Comparison of ENCODE assay signal across 27 cellular contexts in the genomic region with DNA sequence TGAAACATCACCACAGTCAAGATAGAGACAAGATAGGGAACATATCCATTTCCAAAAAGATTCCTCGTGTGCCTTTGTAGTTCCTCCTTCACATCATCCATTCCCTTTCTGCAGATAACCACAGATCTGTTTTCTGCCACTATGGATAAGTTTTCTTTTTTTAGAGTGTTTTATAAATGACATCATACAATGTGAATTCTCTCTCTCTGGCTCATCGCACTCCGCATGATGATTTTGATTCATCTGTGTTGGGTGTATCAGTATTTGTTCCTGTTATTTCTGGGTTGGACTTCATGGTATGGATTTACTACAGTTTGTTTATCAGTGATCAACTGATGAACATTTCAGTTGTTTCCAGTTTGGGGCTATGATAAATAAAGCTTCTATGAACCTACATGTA. TPM values are rescaled to one million over a fixed set of nuclear protein-coding genes. Genes with fewer than 3 reads are reported as not detected.
DNase-seq lines count a peak whose midpoint lies in the region; ATAC-seq, FAIRE-seq and TF ChIP-seq lines count a peak whose summit lies in the region.
"Had no signal": no experiment of that assay in that cellular context is flagged by ENCODE, and none has a peak within 500 bp of the region (broad histone marks: within the 10 kb centered on the region; RNA-seq: fewer than 3 reads in every experiment).

No MANE protein-coding gene starts in this region.

- dilution Hi-C loops in IMR-90 (cut with HindIII; ENCODE audit: low sequenced_read_pairs, unreplicated experiment): no loop called here

- no peak overlapping the region for H3K9ac ChIP-seq in IMR-90 (ENCODE audit: low read depth, low read length)
- H3K9ac ChIP-seq: KMS-11, neural progenitor cell had no signal

- no peaks in the 10 kb centered on the region for H3K9me3 ChIP-seq in IMR-90 (ENCODE audit: control insufficient read depth, insufficient read depth, low read length)
- no peaks in the 10 kb centered on the region for H3K9me3 ChIP-seq in small intestine (ENCODE audit: control insufficient read depth, low read depth)
- H3K9me3 ChIP-seq: BE2C had no signal

- no peak overlapping the region for H2AK5ac ChIP-seq in IMR-90 (ENCODE audit: low read depth, low read length)

- H2BK20ac ChIP-seq in IMR-90 (ENCODE audit: low read depth, low read length): no peak overlapping the region

- H4K8ac ChIP-seq in IMR-90 (ENCODE audit: low read depth in 2 of 2, low read length in 2 of 2): no peak overlapping the region

- in situ Hi-C loops in IMR-90 (cut with MboI; ENCODE audit: low sequenced_read_pairs): no loop called here
- in situ Hi-C loops in brain microvascular endothelial cell (cut with HindIII; ENCODE audit: low pct_ligation_motif_present, low sequenced_read_pairs): no loop called here

- no peak overlapping the region for H2AK9ac ChIP-seq in IMR-90 (replicated peaks; ENCODE audit: low read depth, low read length, poor library complexity)

- H3K4me1 ChIP-seq in IMR-90 (ENCODE audit: control insufficient read depth, insufficient read depth, low read length): peaks cover 10% of the 10 kb centered on the region
- H3K4me1 ChIP-seq in small intestine (ENCODE audit: control insufficient read depth in 2 of 2, insufficient read depth in 1 of 2, low read depth in 1 of 2, low read length in 1 of 2): no peaks in the 10 kb centered on the region
- H3K4me1 ChIP-seq: BE2C, neural progenitor cell had no signal

- H3K27ac ChIP-seq in IMR-90 (ENCODE audit: insufficient read depth, low read length): no peak overlapping the region
- H3K27ac ChIP-seq in brain microvascular endothelial cell: no peak overlapping the region
- H3K27ac ChIP-seq in small intestine (ENCODE audit: low read depth in 1 of 2, low read length in 1 of 2): no peak overlapping the region
- H3K27ac ChIP-seq: KMS-11, neural progenitor cell had no signal

- H3K27me3 ChIP-seq in IMR-90 (ENCODE audit: control insufficient read depth, insufficient read depth, low read length) (no peaks in the 10 kb centered on the region), brain microvascular endothelial cell (replicated peaks) (no peaks in the 10 kb centered on the region), small intestine (ENCODE audit: control insufficient read depth in 2 of 2, insufficient read depth in 2 of 2, low read length in 2 of 2) (no peaks in the 10 kb centered on the region)
- H3K27me3 ChIP-seq: BE2C, neural progenitor cell had no signal

- H2BK120ac ChIP-seq in IMR-90 (ENCODE audit: low read depth, low read length): no peak overlapping the region

- no peak overlapping the region for H4K91ac ChIP-seq in IMR-90 (ENCODE audit: insufficient read depth, low read depth, low read length)

- H3K14ac ChIP-seq in IMR-90 (replicated peaks; ENCODE audit: low read depth, low read length): no peak overlapping the region

- no peak for TF ChIP-seq POLR2A in IMR-90 (IDR thresholded peaks at IDR 0.05; ENCODE audit: low read depth, low read length)

- H3K4me3 ChIP-seq in IMR-90 (ENCODE audit: insufficient read depth, low read depth, low read length) (no peak overlapping the region), brain microvascular endothelial cell (ENCODE audit: low read depth, low read length) (no peak overlapping the region), small intestine (ENCODE audit: low read depth in 1 of 2, low read length in 2 of 2) (no peak overlapping the region)
- H3K4me3 ChIP-seq: neural progenitor cell had no signal

- POLR2A ChIA-PET in IMR-90 (lab: Charles Lee; ENCODE audit: unreplicated experiment): no interaction called here

- H4K5ac ChIP-seq in IMR-90 (ENCODE audit: low read depth, low read length): no peak overlapping the region

- 0 out of 4 replicates have a peak, but pooled peaks cover 0 to 4% of the 10 kb centered on the region in 2 experiments for H3K79me1 ChIP-seq in IMR-90 (ENCODE audit: low read depth in 1 of 2, low read length in 2 of 2)

- H3K18ac ChIP-seq in IMR-90 (ENCODE audit: low read depth, low read length): no peak overlapping the region

- peak overlapping the region; percentile 50 for H2BK5ac ChIP-seq in IMR-90 (ENCODE audit: low read depth, low read length, poor library complexity, severe bottlenecking)

- H3K36me3 ChIP-seq in IMR-90 (ENCODE audit: control insufficient read depth, insufficient read depth, low read length) (no peaks in the 10 kb centered on the region), brain microvascular endothelial cell (replicated peaks) (no peaks in the 10 kb centered on the region), small intestine (ENCODE audit: control insufficient read depth in 2 of 2, insufficient read depth in 2 of 2, low read length in 2 of 2) (no peaks in the 10 kb centered on the region)
- H3K36me3 ChIP-seq: neural progenitor cell had no signal

- CTCF ChIA-PET in IMR-90 (lab: Yijun Ruan, JAX): no interaction called here

- no peak overlapping the region; the same call in 1 of the 2 replicates for H3K4me2 ChIP-seq in IMR-90 (ENCODE audit: low read depth, low read length)
- H3K4me2 ChIP-seq: KMS-11, neural progenitor cell had no signal

- no peak for FAIRE-seq in small intestine (lab: Jason Lieb, UNC)
- FAIRE-seq: A204.1, endothelial cell of umbilical vein, GM18507, H1, keratinocyte, RCC 7860 had no signal

- DNase-seq in AG08395 (ENCODE audit: low spot score) (peak; percentile 22), IMR-90 (peak; percentile 73), brain microvascular endothelial cell (peak; percentile 40), glomerular visceral epithelial cell (ENCODE audit: extremely low spot score) (peak; percentile 7), NCI-H1417 treated with DMSO at 0.1 percent for 48 hours (lab: John Stamatoyannopoulos, UW) (no peak), small intestine (no peak), NCI-H1694 (lab: John Stamatoyannopoulos, UW) (no peak)
- DNase-seq: activated CD4-positive, alpha-beta T cell treated with anti-CD3 and anti-CD28 coated beads for 48 hours; activated naive CD4-positive, alpha-beta T cell treated with anti-CD3 and anti-CD28 coated beads, Interleukin-2, amount 50 U/mL, for 16 hours; BE2C; cerebellar nuclear complex; DMS153; GF-D8; NCI-H146; NCI-H524; NK-92 treated with Interleukin-12 subunit alpha and Interleukin-12 subunit beta, amount 100 ng/mL, for 24 hours; stimulated activated CD8-positive, alpha-beta memory T cell treated with anti-CD3 and anti-CD28 coated beads, Interleukin-4, amount 100 ng/mL, for 48 hours; T-helper 17 cell had no signal

- no peak overlapping the region for H3K56ac ChIP-seq in IMR-90 (ENCODE audit: extremely low read depth, insufficient read depth, low read length)

- peaks cover 10% of the 10 kb centered on the region for H3K9me1 ChIP-seq in IMR-90 (ENCODE audit: insufficient read depth, low read length)

- H3K4ac ChIP-seq in IMR-90 (ENCODE audit: low read depth, low read length): no peak overlapping the region

- TF ChIP-seq RAD21 in IMR-90 (IDR thresholded peaks at IDR 0.05; ENCODE audit: low read length): no peak

- peak; percentile 69 for ATAC-seq in IMR-90 (ENCODE audit: low read depth)
- ATAC-seq in HG02981 (IDR thresholded peaks at IDR 0.05; ENCODE audit: unreplicated experiment): no peak
- ATAC-seq: T-helper 17 cell had no signal

- TF ChIP-seq CTCF in IMR-90 (conservative IDR thresholded peaks at IDR 0.05; ENCODE audit: low read depth, low read length) (no peak), brain microvascular endothelial cell (IDR thresholded peaks at IDR 0.05; ENCODE audit: low read depth, low read length, missing control alignments) (no peak)

- no CpG with 5 or more reads among the region's 3 CpGs for WGBS in IMR-90 (ENCODE audit: extremely low coverage in 2 of 2, insufficient read length in 1 of 2), 2 experiments
- WGBS in small intestine, 3 donors: 73 to 88% (median 77%) methylated on average over 3 of the region's 3 CpGs

- no peak overlapping the region; the same call in 2 of the 3 replicates for H2BK15ac ChIP-seq in IMR-90 (ENCODE audit: low read depth, low read length)

- no TSS peak for BruUV-seq in IMR-90 (replicated peaks; lab: Mats Ljungman, UMichigan)

- no peak overlapping the region for H3K23ac ChIP-seq in IMR-90 (ENCODE audit: low read depth, low read length)

- H2AFZ ChIP-seq in IMR-90 (replicated peaks; ENCODE audit: low read length, poor library complexity): no peak overlapping the region
- H2AFZ ChIP-seq: neural progenitor cell had no signal

- H4K20me1 ChIP-seq in IMR-90 (ENCODE audit: insufficient read depth, low read length): no peaks in the 10 kb centered on the region

- intact Hi-C loops in IMR-90 (cut with micrococcal nuclease): no loop called here

TF ChIP-seq in IMR-90, 13 proteins besides CTCF, POLR2A, EP300 and RAD21 (continues in another document):
- TF ChIP-seq MAFK (IDR thresholded peaks at IDR 0.05; ENCODE audit: low read depth, low read length) (no peak), CHD1 (IDR thresholded peaks at IDR 0.05; ENCODE audit: low read depth, low read length) (no peak), BHLHE40 (IDR thresholded peaks at IDR 0.05; ENCODE audit: low read depth, low read length) (no peak), MAZ (IDR thresholded peaks at IDR 0.05; ENCODE audit: borderline replicate concordance, low read depth, low read length) (no peak), CEBPB (IDR thresholded peaks at IDR 0.05; ENCODE audit: low read depth, low read length) (no peak), FOS (IDR thresholded peaks at IDR 0.05; ENCODE audit: low read depth, low read length) (no peak), MXI1 (IDR thresholded peaks at IDR 0.05; ENCODE audit: borderline replicate concordance, low read depth, low read length) (no peak), RFX5 (IDR thresholded peaks at IDR 0.05; ENCODE audit: low read depth, low read length) (no peak), SMC3 (IDR thresholded peaks at IDR 0.05; ENCODE audit: low read depth, low read length) (no peak), NFE2L2 (IDR thresholded peaks at IDR 0.05; ENCODE audit: low read depth, low read length) (no peak)
- TF ChIP-seq, protein P1, sequence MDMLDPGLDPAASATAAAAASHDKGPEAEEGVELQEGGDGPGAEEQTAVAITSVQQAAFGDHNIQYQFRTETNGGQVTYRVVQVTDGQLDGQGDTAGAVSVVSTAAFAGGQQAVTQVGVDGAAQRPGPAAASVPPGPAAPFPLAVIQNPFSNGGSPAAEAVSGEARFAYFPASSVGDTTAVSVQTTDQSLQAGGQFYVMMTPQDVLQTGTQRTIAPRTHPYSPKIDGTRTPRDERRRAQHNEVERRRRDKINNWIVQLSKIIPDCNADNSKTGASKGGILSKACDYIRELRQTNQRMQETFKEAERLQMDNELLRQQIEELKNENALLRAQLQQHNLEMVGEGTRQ (IDR thresholded peaks at IDR 0.05; ENCODE audit: low read depth, low read length): no peak

RNA-seq across cellular contexts. Expression of gene ANXA3, which starts 23.2 kb away (rescaled TPM):
- total RNA-seq in IMR-90 (2012; rRNA removed): 5.0 and 5.3 TPM in 2 replicates
- polyA plus RNA-seq in IMR-90 (2012; rRNA removed) (4.2 and 4.8 TPM in 2 replicates), small intestine (10 to 100 TPM; 17.5 to 64.6 (median 41.9) TPM)
- polyA plus RNA-seq in IMR-90 (2012; cell fraction: cytosol; rRNA removed): 1.7 and 6.2 TPM in 2 replicates
- polyA plus RNA-seq in IMR-90 (2012; cell fraction: nucleus; rRNA removed; ENCODE audit: low replicate concordance): 1.5 and 9.7 TPM in 2 replicates

Comparison
In these comparisons a context has a peak if more than half of its experiments do, and no peak if none do; other contexts are left out.
1. DNase-seq: peak in AG08395 (single experiment), IMR-90 (single experiment), brain microvascular endothelial cell (single experiment) and glomerular visceral epithelial cell (single experiment); none in NCI-H1417 treated with DMSO at 0.1 percent for 48 hours (single experiment), small intestine (single experiment) and NCI-H1694 (single experiment).